13 cellular contexts compared by ENCODE assay signal in genomic region chr7:140623995-140624902, GRCh38. TPM values are rescaled to one million over a fixed set of nuclear protein-coding genes. Genes with fewer than 3 reads are reported as not detected.
DNase-seq lines count a peak whose midpoint lies in the region; ATAC-seq and TF ChIP-seq lines count a peak whose summit lies in the region.
"Had no signal": no experiment of that assay in that cellular context is flagged by ENCODE, and none has a peak within 500 bp of the region (broad histone marks: within the 10 kb centered on the region; RNA-seq: fewer than 3 reads in every experiment).

No MANE protein-coding gene starts in this region.

- H4K5ac ChIP-seq in H9 (ENCODE audit: insufficient read length, low read depth, low read length), result no peak overlapping the region

- no peak overlapping the region for H2AFZ ChIP-seq in H9 (ENCODE audit: low read length)

- H3K27me3 Mint-ChIP-seq in H9 (ENCODE audit: low read depth), result no peaks in the 10 kb centered on the region
- no peaks in the 10 kb centered on the region for H3K27me3 Mint-ChIP-seq in progenitor cell of endocrine pancreas

- no peak for TF ChIP-seq POLR2A in heart left ventricle (IDR thresholded peaks at IDR 0.05)

- no peak overlapping the region for H2BK20ac ChIP-seq in H9 (ENCODE audit: low read depth, low read length, poor library complexity, severe bottlenecking)

- no peak overlapping the region for H3T11ph ChIP-seq in H9 (ENCODE audit: low read length)

- peak overlapping the region; percentile 33 for H4K91ac ChIP-seq in H9 (ENCODE audit: insufficient read length, low read depth, low read length)

- H3K27ac Mint-ChIP-seq in H9 (peak overlapping the region; percentile 1 to 59 (median 31); a peak in 6 of 7 replicates), progenitor cell of endocrine pancreas (peak overlapping the region; percentile 12)
- H3K27ac Mint-ChIP-seq: activated CD4-positive, alpha-beta T cell treated with anti-CD3 and anti-CD28 coated beads, Interleukin-2, amount 10 ng/mL, durations not matched to agents 7 days and 5 days; CD4-positive, alpha-beta T cell had no signal

- DNase-seq in H9 (peak; percentile 80), NCI-H69 (lab: John Stamatoyannopoulos, UW) (peak; percentile 89), heart left ventricle (peak in 4 of 5 donors; percentile 60 to 77 (median 66)), progenitor cell of endocrine pancreas (ENCODE audit: low spot score, unreplicated experiment) (no peak), H4 (ENCODE audit: low spot score) (no peak)
- DNase-seq: activated CD4-positive, alpha-beta T cell treated with anti-CD3 and anti-CD28 coated beads, Interleukin-2, amount 10 ng/mL, durations not matched to agents 7 days and 5 days; CD4-positive, alpha-beta T cell; NCI-H1436; SHP77 had no signal

- peaks cover 3% of the 10 kb centered on the region; the same call in 1 of the 2 replicates for H3K4me1 ChIP-seq in H9 (ENCODE audit: insufficient read depth, low read length)
- peaks cover 0 to 63% (median 30%) of the 10 kb centered on the region in 12 donors for H3K4me1 ChIP-seq in heart left ventricle

- H2BK120ac ChIP-seq in H9 (ENCODE audit: low read depth, low read length, poor library complexity, severe bottlenecking), result no peak overlapping the region

- no peak overlapping the region for H3K14ac ChIP-seq in H9 (ENCODE audit: insufficient read depth, low read length)

- H3K9me3 Mint-ChIP-seq in H9 (no peaks in the 10 kb centered on the region), progenitor cell of endocrine pancreas (ENCODE audit: low read depth) (peaks cover 4% of the 10 kb centered on the region)
- H3K9me3 Mint-ChIP-seq: activated CD4-positive, alpha-beta T cell treated with anti-CD3 and anti-CD28 coated beads, Interleukin-2, amount 10 ng/mL, durations not matched to agents 7 days and 5 days; CD4-positive, alpha-beta T cell had no signal

- H3K27ac ChIP-seq in H9 (ENCODE audit: insufficient read length, low read depth, low read length) (no peak overlapping the region), heart left ventricle (peak overlapping the region in 11 of 12 donors; percentile 56 to 89 (median 76))
- H3K27ac ChIP-seq: HL-60 had no signal

- ATAC-seq in heart left ventricle, result peak in 3 of 4 donors; percentile 34 to 65 (median 37)
- ATAC-seq in HG02571 (IDR thresholded peaks at IDR 0.05; ENCODE audit: unreplicated experiment), result no peak
- ATAC-seq in GM21737 (IDR thresholded peaks at IDR 0.05; ENCODE audit: unreplicated experiment), result no peak
- ATAC-seq in SK-N-SH treated with all-trans-retinoic acid at 6 μM for 48 hours, result no peak

- no peak overlapping the region for H3K56ac ChIP-seq in H9 (ENCODE audit: insufficient read length, low read depth, low read length)

- WGBS in H9 (ENCODE audit: extremely low coverage, insufficient read length, low lambda C conversion rate), result no CpG with 5 or more reads among the region's 10 CpGs
- 59 to 65% (median 63%) methylated on average over 10 of the region's 10 CpGs for WGBS in heart left ventricle, 4 donors

- H3K4me2 ChIP-seq in H9 (ENCODE audit: insufficient read depth, insufficient read length, low read length), result no peak overlapping the region

- H3K9me3 ChIP-seq in H9 (ENCODE audit: control insufficient read depth, low read depth, low read length) (no peaks in the 10 kb centered on the region), heart left ventricle (no peaks in the 10 kb centered on the region)

- H2BK5ac ChIP-seq in H9 (ENCODE audit: insufficient read length, low read length), result no peak overlapping the region

- no peak overlapping the region for H2BK12ac ChIP-seq in H9 (ENCODE audit: insufficient read length, low read depth, low read length)

- peaks cover 0 to 4% (median 0%) of the 10 kb centered on the region in 3 experiments; a peak in 1 of 7 replicates for H3K36me3 Mint-ChIP-seq in H9 (ENCODE audit: insufficient read depth in 1 of 3, low read depth in 3 of 3)
- peaks cover 4% of the 10 kb centered on the region for H3K36me3 Mint-ChIP-seq in progenitor cell of endocrine pancreas (ENCODE audit: insufficient read depth)

- no peaks in the 10 kb centered on the region for H3K27me3 ChIP-seq in H9 (ENCODE audit: insufficient read depth, low read length)
- H3K27me3 ChIP-seq in heart left ventricle, result no peaks in the 10 kb centered on the region

- no peaks in the 10 kb centered on the region for H3K79me2 ChIP-seq in H9 (ENCODE audit: insufficient read depth, low read length)

- H4K20me1 ChIP-seq in H9 (ENCODE audit: control insufficient read depth, insufficient read depth, insufficient read length), result no peaks in the 10 kb centered on the region

- no peak overlapping the region for H4K8ac ChIP-seq in H9 (replicated peaks; ENCODE audit: insufficient read length, low read depth, low read length)

- H3K79me1 ChIP-seq in H9 (ENCODE audit: insufficient read depth, low read depth, low read length, poor library complexity, severe bottlenecking), result no peaks in the 10 kb centered on the region

- no peak overlapping the region for H3K18ac ChIP-seq in H9 (ENCODE audit: insufficient read length, low read depth, low read length)

- H3K23me2 ChIP-seq in H9 (ENCODE audit: insufficient read length, low read depth, low read length, poor library complexity, severe bottlenecking), result no peaks in the 10 kb centered on the region

- intact Hi-C loops in heart left ventricle (cut with DNase I), result no loop called here

- no peak overlapping the region for H3K23ac ChIP-seq in H9 (ENCODE audit: insufficient read length, low read depth, low read length)

- H3K36me3 ChIP-seq in heart left ventricle, result peaks cover 0 to 4% (median 0%) of the 10 kb centered on the region in 9 donors

- H2BK15ac ChIP-seq in H9 (ENCODE audit: low read depth, low read length), result no peak overlapping the region

- H3K4me1 Mint-ChIP-seq in H9, result peaks cover 17 to 22% of the 10 kb centered on the region in 2 experiments
- H3K4me1 Mint-ChIP-seq in progenitor cell of endocrine pancreas (ENCODE audit: low read depth), result peaks cover 3% of the 10 kb centered on the region
- H3K4me1 Mint-ChIP-seq: activated CD4-positive, alpha-beta T cell treated with anti-CD3 and anti-CD28 coated beads, Interleukin-2, amount 10 ng/mL, durations not matched to agents 7 days and 5 days had no signal

- no peak overlapping the region for H2AK5ac ChIP-seq in H9 (ENCODE audit: insufficient read length, low read length)

- H3K4ac ChIP-seq in H9 (ENCODE audit: low read depth, low read length), result no peak overlapping the region

- no peak for TF ChIP-seq CTCF in H9 (conservative IDR thresholded peaks at IDR 0.05)
- no peak for TF ChIP-seq CTCF in heart left ventricle (IDR thresholded peaks at IDR 0.05)
- no peak for TF ChIP-seq CTCF in progenitor cell of endocrine pancreas (IDR thresholded peaks at IDR 0.05; ENCODE audit: unreplicated experiment)

- no peak overlapping the region for H3K9ac ChIP-seq in H9 (ENCODE audit: extremely low read depth, insufficient read length, low read length)

- no peak overlapping the region for H3K4me3 ChIP-seq in heart left ventricle

- no peak overlapping the region for H3K4me3 Mint-ChIP-seq in H9
- no peak overlapping the region for H3K4me3 Mint-ChIP-seq in progenitor cell of endocrine pancreas (ENCODE audit: low read depth)
- H3K4me3 Mint-ChIP-seq: activated CD4-positive, alpha-beta T cell treated with anti-CD3 and anti-CD28 coated beads, Interleukin-2, amount 10 ng/mL, durations not matched to agents 7 days and 5 days; CD4-positive, alpha-beta T cell had no signal

TF ChIP-seq in SK-N-SH treated with all-trans-retinoic acid at 6 μM for 48 hours, 23 proteins besides CTCF, POLR2A, EP300 and RAD21:
- TF ChIP-seq BACH2 (CRISPR knock-in tag; IDR thresholded peaks at IDR 0.05; ENCODE audit: borderline replicate concordance) (no peak), ARNTL (CRISPR knock-in tag; IDR thresholded peaks at IDR 0.05; ENCODE audit: borderline replicate concordance, low read depth) (no peak), ZFP30 (CRISPR knock-in tag; IDR thresholded peaks at IDR 0.05) (no peak), PPARA (CRISPR knock-in tag; IDR thresholded peaks at IDR 0.05; ENCODE audit: borderline replicate concordance) (no peak), TOX (CRISPR knock-in tag; IDR thresholded peaks at IDR 0.05; ENCODE audit: borderline replicate concordance) (no peak), RARB (CRISPR knock-in tag; IDR thresholded peaks at IDR 0.05) (no peak), OSR1 (CRISPR knock-in tag; IDR thresholded peaks at IDR 0.05) (no peak), ZNF70 (CRISPR knock-in tag; IDR thresholded peaks at IDR 0.05) (no peak), ESRRG (CRISPR knock-in tag; IDR thresholded peaks at IDR 0.05) (no peak), ZC3H10 (CRISPR knock-in tag; IDR thresholded peaks at IDR 0.05) (no peak), GLIS3 (CRISPR knock-in tag; IDR thresholded peaks at IDR 0.05) (no peak), CREB5 (CRISPR knock-in tag; IDR thresholded peaks at IDR 0.05; ENCODE audit: low read depth) (no peak)

RNA-seq across cellular contexts. Expression of gene DENND2A, which starts 16.4 kb away (rescaled TPM):
- total RNA-seq in H9 (2021) (7.3 and 8.2 TPM in 2 replicates), heart left ventricle (10 to 100 TPM in 6 of 9 donors, 1 to 10 TPM in 3; 6.7 to 17.9 (median 10.8) TPM), progenitor cell of endocrine pancreas (32.0 and 39.8 TPM in 2 replicates)
- polyA plus RNA-seq in heart left ventricle, result 1 to 10 TPM; 4.6 to 6.2 TPM
- total RNA-seq in H4 (2014; rRNA removed; shearing (Covaris generic)), result 0.77 and 1.7 TPM in 2 replicates
- total RNA-seq: activated CD4-positive, alpha-beta T cell treated with anti-CD3 and anti-CD28 coated beads, Interleukin-2, amount 10 ng/mL, durations not matched to agents 7 days and 5 days; CD4-positive, alpha-beta T cell had no signal

RNA-seq across cellular contexts. Expression of gene ADCK2, which starts 48.5 kb away (rescaled TPM):
- total RNA-seq in H9 (2021) (12.3 and 12.4 TPM in 2 replicates), heart left ventricle (10 to 100 TPM in 6 of 9 donors, 1 to 10 TPM in 3; 6.8 to 18.3 (median 10.5) TPM), progenitor cell of endocrine pancreas (19.9 and 21.9 TPM in 2 replicates)
- 10 to 100 TPM in 1 of 2 donors, 1 to 10 TPM in 1; 5.3 to 15.4 TPM for polyA plus RNA-seq in heart left ventricle
- total RNA-seq in H4 (2014; rRNA removed; shearing (Covaris generic)), result 14.2 and 22.0 TPM in 2 replicates

Comparison
In these comparisons a context has a peak if more than half of its experiments do, and no peak if none do; other contexts are left out.
1. DNase-seq: peak in H9 (single experiment), NCI-H69 (single experiment) and heart left ventricle (4 of 5); none in progenitor cell of endocrine pancreas (single experiment) and H4 (single experiment).
2. ATAC-seq: peak in heart left ventricle (3 of 4); none in HG02571 (single experiment), GM21737 (single experiment) and SK-N-SH treated with all-trans-retinoic acid at 6 μM for 48 hours (single experiment).